In the genomic region with DNA sequence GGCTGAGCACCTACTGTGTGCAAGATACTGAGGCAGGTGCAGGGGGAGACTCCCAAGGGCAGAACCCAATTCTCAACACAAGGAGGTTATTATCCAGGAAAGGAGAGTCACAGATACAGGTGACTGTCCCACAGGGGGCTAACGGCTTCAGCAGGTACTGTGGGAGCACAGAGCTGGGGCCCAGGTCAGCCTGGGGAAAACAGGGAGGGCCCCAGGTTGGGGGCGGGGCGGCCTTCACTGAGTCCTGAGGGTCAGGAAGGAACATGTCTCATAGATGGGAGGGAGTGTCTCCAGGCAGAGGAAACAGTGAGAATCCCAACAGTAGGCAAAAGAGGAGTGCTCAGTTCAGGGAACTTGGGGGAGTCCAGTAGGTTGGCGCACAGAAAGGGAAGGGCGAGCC, we compare ENCODE assay signal across 22 cellular contexts.
"Had no signal": no experiment of that assay in that cellular context is flagged by ENCODE, and none has a peak within 500 bp of the region (broad histone marks: within the 10 kb centered on the region; RNA-seq: fewer than 3 reads in every experiment).

No MANE protein-coding gene starts in this region.

- H3K9ac ChIP-seq: KMS-11 had no signal

- ATAC-seq: K562 had no signal

- H3K4me2 ChIP-seq: KMS-11 had no signal

- H3K36me3 ChIP-seq: SJSA1 had no signal

- H3K4me3 ChIP-seq: K562, SJSA1, SK-N-MC had no signal

- H3K4me1 ChIP-seq: SJSA1 had no signal

- H3K27ac ChIP-seq: HL-60, KMS-11, SJSA1, SK-N-MC had no signal

- H3K9me3 ChIP-seq: SJSA1 had no signal

- DNase-seq: Kasumi-1, MM.1S, NCI-H1092 treated with DMSO at 0.1 percent for 48 hours, NCI-H1436, NCI-H187, NCI-H2029, NCI-H2081 treated with DMSO at 0.1 percent for 48 hours, NCI-H2171, NCI-H226, NCI-H446, NCI-H510A, NCI-H524 treated with DMSO at 0.1 percent for 48 hours, NCI-H69, NCI-H774, Right ventricle myocardium superior, RPMI8226, SIG-M5 had no signal

- H3K27me3 ChIP-seq: SJSA1 had no signal
